1 cellular context compared by ENCODE assay signal in the genomic region with DNA sequence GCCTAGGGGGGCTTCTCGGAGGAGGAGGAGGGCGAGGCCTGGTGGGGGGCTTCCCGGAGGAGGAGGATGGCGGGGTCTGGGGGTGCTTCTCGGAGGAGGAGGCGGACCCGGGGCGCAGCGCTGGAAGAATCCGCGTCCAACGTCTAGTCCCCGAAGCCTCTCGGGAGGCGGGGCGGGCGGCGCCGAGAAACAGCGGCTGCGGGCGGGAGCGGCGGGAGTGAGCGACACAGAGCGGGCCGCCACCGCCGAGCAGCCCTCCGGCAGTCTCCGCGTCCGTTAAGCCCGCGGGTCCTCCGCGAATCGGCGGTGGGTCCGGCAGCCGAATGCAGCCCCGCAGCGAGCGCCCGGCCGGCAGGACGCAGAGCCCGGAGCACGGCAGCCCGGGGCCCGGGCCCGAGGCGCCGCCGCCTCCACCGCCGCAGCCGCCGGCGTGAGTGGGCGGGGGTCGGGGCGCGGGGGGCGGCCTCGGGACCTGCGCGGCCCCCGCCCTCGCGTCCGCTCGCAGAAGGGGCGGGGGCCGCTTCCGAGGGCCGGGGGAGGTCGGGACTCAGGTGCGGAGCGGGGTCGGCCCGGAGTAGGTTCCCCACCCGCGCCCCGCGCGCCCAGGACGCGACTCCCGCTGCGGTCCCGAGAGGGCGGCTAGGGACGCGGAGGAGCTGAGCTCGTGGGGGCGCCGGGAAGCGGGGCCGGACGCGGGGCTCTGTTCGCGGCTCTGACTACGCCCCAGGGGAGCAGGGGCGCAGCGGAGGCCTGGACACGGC.
TF ChIP-seq lines count a peak whose summit lies in the region.

A gene (plus strand): TSS at position 214 of the 761 bp plus-strand sequence. CDS start 110 bp downstream, at position 324.

TF ChIP-seq in HepG2, 621 proteins besides CTCF, POLR2A, EP300 and RAD21 (continued from another document and continues in another):
- TF ChIP-seq, protein P1, sequence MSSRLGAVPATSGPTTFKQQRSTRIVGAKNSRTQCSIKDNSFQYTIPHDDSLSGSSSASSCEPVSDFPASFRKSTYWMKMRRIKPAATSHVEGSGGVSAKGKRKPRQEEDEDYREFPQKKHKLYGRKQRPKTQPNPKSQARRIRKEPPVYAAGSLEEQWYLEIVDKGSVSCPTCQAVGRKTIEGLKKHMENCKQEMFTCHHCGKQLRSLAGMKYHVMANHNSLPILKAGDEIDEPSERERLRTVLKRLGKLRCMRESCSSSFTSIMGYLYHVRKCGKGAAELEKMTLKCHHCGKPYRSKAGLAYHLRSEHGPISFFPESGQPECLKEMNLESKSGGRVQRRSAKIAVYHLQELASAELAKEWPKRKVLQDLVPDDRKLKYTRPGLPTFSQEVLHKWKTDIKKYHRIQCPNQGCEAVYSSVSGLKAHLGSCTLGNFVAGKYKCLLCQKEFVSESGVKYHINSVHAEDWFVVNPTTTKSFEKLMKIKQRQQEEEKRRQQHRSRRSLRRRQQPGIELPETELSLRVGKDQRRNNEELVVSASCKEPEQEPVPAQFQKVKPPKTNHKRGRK (CRISPR knock-in tag; IDR thresholded peaks at IDR 0.05) = no peak
- TF ChIP-seq HDAC2 (CRISPR knock-in tag; IDR thresholded peaks at IDR 0.05) (no peak), HNRNPLL (IDR thresholded peaks at IDR 0.05; ENCODE audit: low read depth, low read length, poor library complexity, severe bottlenecking) (peak; percentile 57), ZSCAN25 (CRISPR knock-in tag; IDR thresholded peaks at IDR 0.05) (no peak), ZFP36L1 (CRISPR knock-in tag; IDR thresholded peaks at IDR 0.05) (no peak), ZNF724P (CRISPR knock-in tag; IDR thresholded peaks at IDR 0.05; ENCODE audit: borderline replicate concordance) (no peak), ZNF441 (CRISPR knock-in tag; IDR thresholded peaks at IDR 0.05; ENCODE audit: borderline replicate concordance) (no peak; the same call in 1 of the 2 replicates), THAP11 (CRISPR knock-in tag; IDR thresholded peaks at IDR 0.05) (peak; percentile 62), ZNF382 (CRISPR knock-in tag; IDR thresholded peaks at IDR 0.05; ENCODE audit: borderline replicate concordance) (no peak), SRSF4 (IDR thresholded peaks at IDR 0.05; ENCODE audit: low read depth, low read length, poor library complexity, severe bottlenecking) (no peak), MBD4 (IDR thresholded peaks at IDR 0.05; ENCODE audit: borderline replicate concordance, low read length) (no peak), ZNF282 (IDR thresholded peaks at IDR 0.05; ENCODE audit: partially characterized antibody) (no peak), ZNF468 (CRISPR knock-in tag; IDR thresholded peaks at IDR 0.05) (no peak), EZH2 (conservative IDR thresholded peaks at IDR 0.05; ENCODE audit: low read depth, low read length) (no peak), SIX1 (CRISPR knock-in tag; IDR thresholded peaks at IDR 0.05; ENCODE audit: borderline replicate concordance) (no peak), ARHGAP35 (CRISPR knock-in tag; IDR thresholded peaks at IDR 0.05; ENCODE audit: borderline replicate concordance) (no peak), TGIF2 (CRISPR knock-in tag; IDR thresholded peaks at IDR 0.05) (no peak), ZFP36 (IDR thresholded peaks at IDR 0.05; ENCODE audit: borderline replicate concordance, low read depth, low read length, partially characterized antibody) (peak; percentile 99), ZFAT (CRISPR knock-in tag; conservative IDR thresholded peaks at IDR 0.05) (no peak), ZNF205 (CRISPR knock-in tag; IDR thresholded peaks at IDR 0.05) (no peak), CBX2 (IDR thresholded peaks at IDR 0.05; ENCODE audit: low read depth, low read length) (no peak), CBX2 (CRISPR knock-in tag; IDR thresholded peaks at IDR 0.05; ENCODE audit: low read depth) (no peak), ZNF607 (CRISPR knock-in tag; IDR thresholded peaks at IDR 0.05; ENCODE audit: borderline replicate concordance) (no peak), ZNF776 (CRISPR knock-in tag; IDR thresholded peaks at IDR 0.05) (no peak), NR2F1 (CRISPR knock-in tag; IDR thresholded peaks at IDR 0.05) (no peak), KLF6 (CRISPR knock-in tag; IDR thresholded peaks at IDR 0.05) (no peak), ARNT2 (CRISPR knock-in tag; IDR thresholded peaks at IDR 0.05; ENCODE audit: low read depth) (no peak), YEATS2 (CRISPR knock-in tag; IDR thresholded peaks at IDR 0.05; ENCODE audit: borderline replicate concordance) (no peak), ZNF446 (CRISPR knock-in tag; IDR thresholded peaks at IDR 0.05) (no peak), FOSL1 (CRISPR knock-in tag; IDR thresholded peaks at IDR 0.05; ENCODE audit: borderline replicate concordance) (no peak), JUND (CRISPR knock-in tag; IDR thresholded peaks at IDR 0.05) (no peak), PPARG (CRISPR knock-in tag; conservative IDR thresholded peaks at IDR 0.05) (no peak), MATR3 (CRISPR knock-in tag; IDR thresholded peaks at IDR 0.05) (no peak), ZNF777 (CRISPR knock-in tag; IDR thresholded peaks at IDR 0.05) (peak; percentile 82; the same call in 1 of the 2 replicates), RARG (CRISPR knock-in tag; IDR thresholded peaks at IDR 0.05; ENCODE audit: low read depth) (no peak)
- TF ChIP-seq, protein P2, sequence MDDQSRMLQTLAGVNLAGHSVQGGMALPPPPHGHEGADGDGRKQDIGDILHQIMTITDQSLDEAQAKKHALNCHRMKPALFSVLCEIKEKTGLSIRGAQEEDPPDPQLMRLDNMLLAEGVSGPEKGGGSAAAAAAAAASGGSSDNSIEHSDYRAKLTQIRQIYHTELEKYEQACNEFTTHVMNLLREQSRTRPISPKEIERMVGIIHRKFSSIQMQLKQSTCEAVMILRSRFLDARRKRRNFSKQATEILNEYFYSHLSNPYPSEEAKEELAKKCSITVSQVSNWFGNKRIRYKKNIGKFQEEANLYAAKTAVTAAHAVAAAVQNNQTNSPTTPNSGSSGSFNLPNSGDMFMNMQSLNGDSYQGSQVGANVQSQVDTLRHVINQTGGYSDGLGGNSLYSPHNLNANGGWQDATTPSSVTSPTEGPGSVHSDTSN (CRISPR knock-in tag; IDR thresholded peaks at IDR 0.05; ENCODE audit: borderline replicate concordance) = no peak
- TF ChIP-seq, protein P3, sequence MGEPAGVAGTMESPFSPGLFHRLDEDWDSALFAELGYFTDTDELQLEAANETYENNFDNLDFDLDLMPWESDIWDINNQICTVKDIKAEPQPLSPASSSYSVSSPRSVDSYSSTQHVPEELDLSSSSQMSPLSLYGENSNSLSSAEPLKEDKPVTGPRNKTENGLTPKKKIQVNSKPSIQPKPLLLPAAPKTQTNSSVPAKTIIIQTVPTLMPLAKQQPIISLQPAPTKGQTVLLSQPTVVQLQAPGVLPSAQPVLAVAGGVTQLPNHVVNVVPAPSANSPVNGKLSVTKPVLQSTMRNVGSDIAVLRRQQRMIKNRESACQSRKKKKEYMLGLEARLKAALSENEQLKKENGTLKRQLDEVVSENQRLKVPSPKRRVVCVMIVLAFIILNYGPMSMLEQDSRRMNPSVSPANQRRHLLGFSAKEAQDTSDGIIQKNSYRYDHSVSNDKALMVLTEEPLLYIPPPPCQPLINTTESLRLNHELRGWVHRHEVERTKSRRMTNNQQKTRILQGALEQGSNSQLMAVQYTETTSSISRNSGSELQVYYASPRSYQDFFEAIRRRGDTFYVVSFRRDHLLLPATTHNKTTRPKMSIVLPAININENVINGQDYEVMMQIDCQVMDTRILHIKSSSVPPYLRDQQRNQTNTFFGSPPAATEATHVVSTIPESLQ (CRISPR knock-in tag; conservative IDR thresholded peaks at IDR 0.05) = no peak
- TF ChIP-seq, protein P4, sequence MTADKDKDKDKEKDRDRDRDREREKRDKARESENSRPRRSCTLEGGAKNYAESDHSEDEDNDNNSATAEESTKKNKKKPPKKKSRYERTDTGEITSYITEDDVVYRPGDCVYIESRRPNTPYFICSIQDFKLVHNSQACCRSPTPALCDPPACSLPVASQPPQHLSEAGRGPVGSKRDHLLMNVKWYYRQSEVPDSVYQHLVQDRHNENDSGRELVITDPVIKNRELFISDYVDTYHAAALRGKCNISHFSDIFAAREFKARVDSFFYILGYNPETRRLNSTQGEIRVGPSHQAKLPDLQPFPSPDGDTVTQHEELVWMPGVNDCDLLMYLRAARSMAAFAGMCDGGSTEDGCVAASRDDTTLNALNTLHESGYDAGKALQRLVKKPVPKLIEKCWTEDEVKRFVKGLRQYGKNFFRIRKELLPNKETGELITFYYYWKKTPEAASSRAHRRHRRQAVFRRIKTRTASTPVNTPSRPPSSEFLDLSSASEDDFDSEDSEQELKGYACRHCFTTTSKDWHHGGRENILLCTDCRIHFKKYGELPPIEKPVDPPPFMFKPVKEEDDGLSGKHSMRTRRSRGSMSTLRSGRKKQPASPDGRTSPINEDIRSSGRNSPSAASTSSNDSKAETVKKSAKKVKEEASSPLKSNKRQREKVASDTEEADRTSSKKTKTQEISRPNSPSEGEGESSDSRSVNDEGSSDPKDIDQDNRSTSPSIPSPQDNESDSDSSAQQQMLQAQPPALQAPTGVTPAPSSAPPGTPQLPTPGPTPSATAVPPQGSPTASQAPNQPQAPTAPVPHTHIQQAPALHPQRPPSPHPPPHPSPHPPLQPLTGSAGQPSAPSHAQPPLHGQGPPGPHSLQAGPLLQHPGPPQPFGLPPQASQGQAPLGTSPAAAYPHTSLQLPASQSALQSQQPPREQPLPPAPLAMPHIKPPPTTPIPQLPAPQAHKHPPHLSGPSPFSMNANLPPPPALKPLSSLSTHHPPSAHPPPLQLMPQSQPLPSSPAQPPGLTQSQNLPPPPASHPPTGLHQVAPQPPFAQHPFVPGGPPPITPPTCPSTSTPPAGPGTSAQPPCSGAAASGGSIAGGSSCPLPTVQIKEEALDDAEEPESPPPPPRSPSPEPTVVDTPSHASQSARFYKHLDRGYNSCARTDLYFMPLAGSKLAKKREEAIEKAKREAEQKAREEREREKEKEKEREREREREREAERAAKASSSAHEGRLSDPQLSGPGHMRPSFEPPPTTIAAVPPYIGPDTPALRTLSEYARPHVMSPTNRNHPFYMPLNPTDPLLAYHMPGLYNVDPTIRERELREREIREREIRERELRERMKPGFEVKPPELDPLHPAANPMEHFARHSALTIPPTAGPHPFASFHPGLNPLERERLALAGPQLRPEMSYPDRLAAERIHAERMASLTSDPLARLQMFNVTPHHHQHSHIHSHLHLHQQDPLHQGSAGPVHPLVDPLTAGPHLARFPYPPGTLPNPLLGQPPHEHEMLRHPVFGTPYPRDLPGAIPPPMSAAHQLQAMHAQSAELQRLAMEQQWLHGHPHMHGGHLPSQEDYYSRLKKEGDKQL (CRISPR knock-in tag; IDR thresholded peaks at IDR 0.05; ENCODE audit: low read depth) = no peak
- TF ChIP-seq, protein P5, sequence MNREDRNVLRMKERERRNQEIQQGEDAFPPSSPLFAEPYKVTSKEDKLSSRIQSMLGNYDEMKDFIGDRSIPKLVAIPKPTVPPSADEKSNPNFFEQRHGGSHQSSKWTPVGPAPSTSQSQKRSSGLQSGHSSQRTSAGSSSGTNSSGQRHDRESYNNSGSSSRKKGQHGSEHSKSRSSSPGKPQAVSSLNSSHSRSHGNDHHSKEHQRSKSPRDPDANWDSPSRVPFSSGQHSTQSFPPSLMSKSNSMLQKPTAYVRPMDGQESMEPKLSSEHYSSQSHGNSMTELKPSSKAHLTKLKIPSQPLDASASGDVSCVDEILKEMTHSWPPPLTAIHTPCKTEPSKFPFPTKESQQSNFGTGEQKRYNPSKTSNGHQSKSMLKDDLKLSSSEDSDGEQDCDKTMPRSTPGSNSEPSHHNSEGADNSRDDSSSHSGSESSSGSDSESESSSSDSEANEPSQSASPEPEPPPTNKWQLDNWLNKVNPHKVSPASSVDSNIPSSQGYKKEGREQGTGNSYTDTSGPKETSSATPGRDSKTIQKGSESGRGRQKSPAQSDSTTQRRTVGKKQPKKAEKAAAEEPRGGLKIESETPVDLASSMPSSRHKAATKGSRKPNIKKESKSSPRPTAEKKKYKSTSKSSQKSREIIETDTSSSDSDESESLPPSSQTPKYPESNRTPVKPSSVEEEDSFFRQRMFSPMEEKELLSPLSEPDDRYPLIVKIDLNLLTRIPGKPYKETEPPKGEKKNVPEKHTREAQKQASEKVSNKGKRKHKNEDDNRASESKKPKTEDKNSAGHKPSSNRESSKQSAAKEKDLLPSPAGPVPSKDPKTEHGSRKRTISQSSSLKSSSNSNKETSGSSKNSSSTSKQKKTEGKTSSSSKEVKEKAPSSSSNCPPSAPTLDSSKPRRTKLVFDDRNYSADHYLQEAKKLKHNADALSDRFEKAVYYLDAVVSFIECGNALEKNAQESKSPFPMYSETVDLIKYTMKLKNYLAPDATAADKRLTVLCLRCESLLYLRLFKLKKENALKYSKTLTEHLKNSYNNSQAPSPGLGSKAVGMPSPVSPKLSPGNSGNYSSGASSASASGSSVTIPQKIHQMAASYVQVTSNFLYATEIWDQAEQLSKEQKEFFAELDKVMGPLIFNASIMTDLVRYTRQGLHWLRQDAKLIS (CRISPR knock-in tag; IDR thresholded peaks at IDR 0.05) = no peak
- TF ChIP-seq, protein P6, sequence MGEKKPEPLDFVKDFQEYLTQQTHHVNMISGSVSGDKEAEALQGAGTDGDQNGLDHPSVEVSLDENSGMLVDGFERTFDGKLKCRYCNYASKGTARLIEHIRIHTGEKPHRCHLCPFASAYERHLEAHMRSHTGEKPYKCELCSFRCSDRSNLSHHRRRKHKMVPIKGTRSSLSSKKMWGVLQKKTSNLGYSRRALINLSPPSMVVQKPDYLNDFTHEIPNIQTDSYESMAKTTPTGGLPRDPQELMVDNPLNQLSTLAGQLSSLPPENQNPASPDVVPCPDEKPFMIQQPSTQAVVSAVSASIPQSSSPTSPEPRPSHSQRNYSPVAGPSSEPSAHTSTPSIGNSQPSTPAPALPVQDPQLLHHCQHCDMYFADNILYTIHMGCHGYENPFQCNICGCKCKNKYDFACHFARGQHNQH (CRISPR knock-in tag; IDR thresholded peaks at IDR 0.05) = peak; percentile 39; the same call in 1 of the 2 replicates
- TF ChIP-seq, protein P7, sequence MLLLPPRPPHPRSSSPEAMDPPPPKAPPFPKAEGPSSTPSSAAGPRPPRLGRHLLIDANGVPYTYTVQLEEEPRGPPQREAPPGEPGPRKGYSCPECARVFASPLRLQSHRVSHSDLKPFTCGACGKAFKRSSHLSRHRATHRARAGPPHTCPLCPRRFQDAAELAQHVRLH (CRISPR knock-in tag; IDR thresholded peaks at IDR 0.05; ENCODE audit: borderline replicate concordance, low read depth) = no peak
